In genomic region chr4:164977243-164978164, GRCh38 we compare ENCODE assay signal across 8 cellular contexts. TPM values are rescaled to one million over a fixed set of nuclear protein-coding genes. Genes with fewer than 3 reads are reported as not detected.
DNase-seq lines count a peak whose midpoint lies in the region; ATAC-seq and TF ChIP-seq lines count a peak whose summit lies in the region.

Gene TRIM61 (minus strand): TSS chr4:164977657. CDS start chr4:164970002, 7,655 bp downstream.

- H3K9me3 ChIP-seq in ectodermal cell (ENCODE audit: control insufficient read depth, low read length) (no peaks in the 10 kb centered on the region), stomach (no peaks in the 10 kb centered on the region)

- peak; percentile 33 to 36 for DNase-seq in activated CD4-positive, alpha-beta T cell treated with anti-CD3 and anti-CD28 coated beads for 4 hours
- DNase-seq in naive thymus-derived CD8-positive, alpha-beta T cell: peak; percentile 12 to 82 (median 44)
- DNase-seq in stomach (no peak), HT-29 (ENCODE audit: low spot score) (no peak), NCI-H1105 treated with DMSO at 0.1 percent for 48 hours (lab: John Stamatoyannopoulos, UW) (no peak)

- H3K27me3 ChIP-seq in ectodermal cell (ENCODE audit: control insufficient read depth, insufficient read depth, low read length, poor library complexity, severe bottlenecking): no peaks in the 10 kb centered on the region
- peaks cover 0 to 5% (median 4%) of the 10 kb centered on the region in 3 donors for H3K27me3 ChIP-seq in stomach

- intact Hi-C loops in stomach (cut with DNase I; ENCODE audit: low total_unique reads): no loop called here

- peaks cover 8 to 20% (median 11%) of the 10 kb centered on the region in 4 donors for H3K4me1 Mint-ChIP-seq in naive thymus-derived CD8-positive, alpha-beta T cell

- WGBS in ectodermal cell, 2 experiments: 44 to 47% methylated on average over 27 of the region's 27 CpGs
- whole genome bisulfite sequencing in stomach, 5 donors: 18 to 23% (median 20%) methylated on average over 24 to 27 of the region's 27 CpGs

- H3K4me3 Mint-ChIP-seq in naive thymus-derived CD8-positive, alpha-beta T cell: peak within 1 kb of the TSS; percentile 77 to 90 (median 85)

- H3K27me3 Mint-ChIP-seq in naive thymus-derived CD8-positive, alpha-beta T cell: peaks cover 0 to 6% (median 2%) of the 10 kb centered on the region in 5 donors

- POLR2A ChIA-PET in naive thymus-derived CD8-positive, alpha-beta T cell (lab: Charles Lee): interaction anchor here (0.8 to 1.3 kb wide), 3 partner anchors 20 to 136 kb away, joined by 3 to 9 read pairs (median 3); partner anchors contain the start of gene TMEM192

- TF ChIP-seq EP300 in stomach (IDR thresholded peaks at IDR 0.05): no peak

- peaks cover 0 to 4% (median 0%) of the 10 kb centered on the region in 9 donors for H3K9me3 Mint-ChIP-seq in naive thymus-derived CD8-positive, alpha-beta T cell

- TF ChIP-seq CTCF in stomach (IDR thresholded peaks at IDR 0.05): no peak

- H3K27ac ChIP-seq in ectodermal cell (ENCODE audit: insufficient read depth, low read depth, low read length, poor library complexity, severe bottlenecking) (no peak within 1 kb of the TSS), stomach (peak within 1 kb of the TSS in 1 of 5 donors; percentile 76)

- H3K4me1 ChIP-seq in ectodermal cell (ENCODE audit: control insufficient read depth, insufficient read depth, low read length): no peaks in the 10 kb centered on the region
- peaks cover 0 to 9% (median 0%) of the 10 kb centered on the region in 4 donors for H3K4me1 ChIP-seq in stomach

- peaks cover 0 to 19% (median 6%) of the 10 kb centered on the region in 3 donors for H3K36me3 Mint-ChIP-seq in naive thymus-derived CD8-positive, alpha-beta T cell

- ATAC-seq in HG02973 (IDR thresholded peaks at IDR 0.05; ENCODE audit: unreplicated experiment): peak; percentile 99
- peak; percentile 84 to 95 for ATAC-seq in naive thymus-derived CD8-positive, alpha-beta T cell

- peak; percentile 94 for TF ChIP-seq POLR2A in GM18526 (IDR thresholded peaks at IDR 0.05; ENCODE audit: extremely low read depth, insufficient read length)
- TF ChIP-seq POLR2A in stomach (IDR thresholded peaks at IDR 0.05): no peak

- H3K36me3 ChIP-seq in ectodermal cell (ENCODE audit: control insufficient read depth, insufficient read depth, low read length) (peaks cover 5% of the 10 kb centered on the region), stomach (peaks cover 0 to 20% (median 0%) of the 10 kb centered on the region in 4 donors)

- peak within 1 kb of the TSS; percentile 17 to 95 (median 81) for H3K27ac Mint-ChIP-seq in naive thymus-derived CD8-positive, alpha-beta T cell

- H3K4me3 ChIP-seq in ectodermal cell (ENCODE audit: insufficient read depth, low read depth, low read length): peak within 1 kb of the TSS; percentile 58
- H3K4me3 ChIP-seq in stomach: peak within 1 kb of the TSS; percentile 42 to 56 (median 50)

RNA-seq across cellular contexts. Expression of gene TRIM61, which starts in this region (rescaled TPM):
- 3.4 TPM for polyA plus RNA-seq in ectodermal cell (2013, experiment 1 of 4)
- polyA plus RNA-seq in ectodermal cell (2013, experiment 2 of 4): 3.8 TPM
- 3.5 TPM for polyA plus RNA-seq in ectodermal cell (2013, experiment 3 of 4)
- polyA plus RNA-seq in ectodermal cell (2013, experiment 4 of 4): 3.4 TPM
- total RNA-seq in naive thymus-derived CD8-positive, alpha-beta T cell: 1 to 10 TPM; 2.1 to 2.6 TPM
- polyA plus RNA-seq in naive thymus-derived CD8-positive, alpha-beta T cell: 1 to 10 TPM; 1.4 to 1.7 (median 1.6) TPM
- total RNA-seq in stomach: 1 to 10 TPM in 1 of 5 donors, under 1 TPM in 1, not detected in 3; 0.73 to 3.6 TPM
- under 1 TPM; 0.25 to 0.61 (median 0.50) TPM for polyA plus RNA-seq in stomach
- not detected in 2 replicates for total RNA-seq in HT-29 (2014; rRNA removed; shearing (Covaris generic))

Comparison
In these comparisons a context has a peak if more than half of its experiments do, and no peak if none do; other contexts are left out.
1. DNase-seq: peak in activated CD4-positive, alpha-beta T cell treated with anti-CD3 and anti-CD28 coated beads for 4 hours (2 of 2) and naive thymus-derived CD8-positive, alpha-beta T cell (10 of 10); none in stomach (single experiment), HT-29 (single experiment) and NCI-H1105 treated with DMSO at 0.1 percent for 48 hours (single experiment).